29 cellular contexts compared by ENCODE assay signal in the genomic region with DNA sequence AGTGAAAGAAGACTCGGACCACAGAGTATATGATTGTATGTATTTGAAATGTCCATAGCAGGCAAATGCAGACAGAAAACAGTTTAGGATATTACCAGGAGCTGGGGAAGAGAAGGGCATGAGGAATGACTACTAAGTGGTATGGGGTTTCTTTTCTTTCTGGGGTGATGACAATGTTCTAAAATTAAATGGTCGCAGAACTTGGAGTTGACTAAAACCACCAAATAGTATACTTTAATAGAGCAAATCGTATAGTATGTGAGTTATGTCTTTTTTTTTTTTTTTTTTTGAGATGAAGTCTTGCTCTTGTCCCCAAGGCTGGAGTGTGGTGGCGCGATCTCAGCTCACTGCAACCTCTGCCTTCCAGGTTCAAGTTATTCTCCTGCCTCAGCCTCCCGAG.
"Had no signal": no experiment of that assay in that cellular context is flagged by ENCODE, and none has a peak within 500 bp of the region (broad histone marks: within the 10 kb centered on the region; RNA-seq: fewer than 3 reads in every experiment).

No MANE protein-coding gene starts in this region.

- H3K27ac Mint-ChIP-seq: naive thymus-derived CD4-positive, alpha-beta T cell; natural killer cell; nephron; neural progenitor cell; progenitor cell of endocrine pancreas; stimulated activated effector memory CD8-positive, alpha-beta T cell treated with anti-CD3 and anti-CD28 coated beads, Interleukin-12 subunit alpha, Interleukin-12 subunit beta, amount 100 ng/mL, for 72 hours; type B pancreatic cell had no signal

- H3K36me3 Mint-ChIP-seq: natural killer cell had no signal

- H3K4me3 Mint-ChIP-seq: naive thymus-derived CD4-positive, alpha-beta T cell; natural killer cell; nephron; neural progenitor cell; stimulated activated effector memory CD8-positive, alpha-beta T cell treated with anti-CD3 and anti-CD28 coated beads, Interleukin-12 subunit alpha, Interleukin-12 subunit beta, amount 100 ng/mL, for 72 hours; type B pancreatic cell had no signal

- H2AFZ ChIP-seq: neural progenitor cell, parathyroid adenoma had no signal

- H3K27ac ChIP-seq: neural progenitor cell, ovary, parathyroid adenoma, psoas muscle, right lobe of liver, sigmoid colon, suprapubic skin, testis, tibial artery, transverse colon, upper lobe of right lung, uterus had no signal

- H3K27me3 Mint-ChIP-seq: progenitor cell of endocrine pancreas, type B pancreatic cell had no signal

- ATAC-seq: naive thymus-derived CD4-positive, alpha-beta T cell; natural killer cell; psoas muscle; right cardiac atrium; right lobe of liver; stimulated activated effector memory CD8-positive, alpha-beta T cell treated with anti-CD3 and anti-CD28 coated beads, Interleukin-12 subunit alpha, Interleukin-12 subunit beta, amount 100 ng/mL, for 72 hours; stimulated activated naive CD8-positive, alpha-beta T cell treated with anti-CD3 and anti-CD28 coated beads, Interleukin-15, Interleukin-2, amounts not matched to agents 100 U/mL and 50 U/mL, for 24 hours; upper lobe of right lung had no signal

- H3K4me1 Mint-ChIP-seq: naive thymus-derived CD4-positive, alpha-beta T cell; natural killer cell; nephron; neural progenitor cell; stimulated activated effector memory CD8-positive, alpha-beta T cell treated with anti-CD3 and anti-CD28 coated beads, Interleukin-12 subunit alpha, Interleukin-12 subunit beta, amount 100 ng/mL, for 72 hours had no signal

- FAIRE-seq: small intestine had no signal

- H3K4me1 ChIP-seq: neural progenitor cell, parathyroid adenoma, psoas muscle, right lobe of liver, sigmoid colon, suprapubic skin, testis, tibial artery, transverse colon, upper lobe of right lung, uterus had no signal

- DNase-seq: naive thymus-derived CD4-positive, alpha-beta T cell; natural killer cell; occipital lobe; ovary; posterior cingulate gyrus; psoas muscle; right cardiac atrium; right lobe of liver; sigmoid colon; small intestine; stimulated activated CD4-positive, alpha-beta T cell treated with anti-CD3 and anti-CD28 coated beads, Interleukin-15, amount 100 ng/mL, for 24 hours; stimulated activated CD4-positive, alpha-beta T cell treated with anti-CD3 and anti-CD28 coated beads, Interleukin-2, amount 100 ng/mL, for 24 hours; stimulated activated CD4-positive, alpha-beta T cell treated with anti-CD3 and anti-CD28 coated beads, Interleukin-2, amount 100 ng/mL, for 48 hours; stimulated activated CD4-positive, alpha-beta T cell treated with anti-CD3 and anti-CD28 coated beads, Interleukin-4, amount 100 ng/mL, for 24 hours; stimulated activated naive CD4-positive, alpha-beta T cell; stimulated activated naive CD8-positive, alpha-beta T cell treated with anti-CD3 and anti-CD28 coated beads, Interleukin-15, Interleukin-2, amounts not matched to agents 100 U/mL and 50 U/mL, for 24 hours; substantia nigra; testis; tibial artery; transverse colon; upper lobe of right lung; uterus had no signal

- H3K4me3 ChIP-seq: neural progenitor cell, ovary, psoas muscle, right lobe of liver, sigmoid colon, suprapubic skin, testis, tibial artery, transverse colon, upper lobe of right lung, uterus had no signal

- H3K79me2 ChIP-seq: parathyroid adenoma had no signal

- H3K27me3 ChIP-seq: neural progenitor cell, ovary, right lobe of liver, sigmoid colon, suprapubic skin, testis, tibial artery, transverse colon, upper lobe of right lung, uterus had no signal

- H3K4me2 ChIP-seq: neural progenitor cell had no signal

- H3K9me3 Mint-ChIP-seq: natural killer cell; nephron; neural progenitor cell; stimulated activated effector memory CD8-positive, alpha-beta T cell treated with anti-CD3 and anti-CD28 coated beads, Interleukin-12 subunit alpha, Interleukin-12 subunit beta, amount 100 ng/mL, for 72 hours; type B pancreatic cell had no signal

- H3K9me3 ChIP-seq: ovary, psoas muscle, right lobe of liver, sigmoid colon, suprapubic skin, testis, tibial artery, transverse colon, upper lobe of right lung, uterus had no signal

- H3K9ac ChIP-seq: neural progenitor cell, parathyroid adenoma had no signal

- H3K36me3 ChIP-seq: neural progenitor cell, ovary, right lobe of liver, sigmoid colon, suprapubic skin, tibial artery, transverse colon, upper lobe of right lung, uterus had no signal
